Comparison of ENCODE assay signal across 5 cellular contexts in genomic region chr11:80109652-80110051, GRCh38.
"Had no signal": no experiment of that assay in that cellular context is flagged by ENCODE, and none has a peak within 500 bp of the region (broad histone marks: within the 10 kb centered on the region; RNA-seq: fewer than 3 reads in every experiment).

No MANE protein-coding gene starts in this region.

- ATAC-seq: K562 had no signal

- H3K4me3 ChIP-seq: K562 had no signal

- DNase-seq: GOT3, H7, HCEC 1CT, KG1 had no signal
